In the genomic region with DNA sequence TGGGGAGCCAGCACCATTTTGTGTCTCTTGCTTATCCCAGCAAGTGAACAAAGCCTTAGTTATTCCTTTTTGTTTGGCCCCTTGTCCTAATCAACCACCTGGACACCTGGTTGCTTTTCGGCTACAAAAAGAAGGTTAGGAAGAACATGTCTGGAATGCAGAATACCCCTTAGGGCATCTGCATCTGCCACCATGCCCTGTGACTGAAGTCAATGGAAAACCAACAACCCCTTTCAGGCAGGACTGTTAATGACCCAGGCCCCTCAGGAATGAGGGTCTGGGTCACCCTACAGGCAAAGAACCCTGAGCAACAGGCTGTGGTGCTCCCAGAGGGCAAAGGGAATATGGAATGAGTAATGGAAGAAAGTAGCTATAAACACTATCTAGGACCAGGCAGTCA, we compare ENCODE assay signal across 22 cellular contexts.
A peak's percentile ranks its signal among the peaks of the same experiment; 100 is the strongest.
DNase-seq lines count a peak whose midpoint lies in the region; ATAC-seq, FAIRE-seq and TF ChIP-seq lines count a peak whose summit lies in the region.
"Had no signal": no experiment of that assay in that cellular context is flagged by ENCODE, and none has a peak within 500 bp of the region (broad histone marks: within the 10 kb centered on the region; RNA-seq: fewer than 3 reads in every experiment).

No MANE protein-coding gene starts in this region.

- H2BK12ac ChIP-seq in trophoblast cell (ENCODE audit: low read length) = no peak overlapping the region

- H3K4ac ChIP-seq in trophoblast cell (ENCODE audit: low read depth, low read length) = no peak overlapping the region

- H3K79me1 ChIP-seq in trophoblast cell (ENCODE audit: low read length) = peaks cover 5% of the 10 kb centered on the region

- no peaks in the 10 kb centered on the region for H3K27me3 ChIP-seq in endothelial cell of umbilical vein (ENCODE audit: control insufficient read depth in 2 of 2, insufficient read depth in 2 of 2, low read length in 2 of 2)
- no peaks in the 10 kb centered on the region for H3K27me3 ChIP-seq in trophoblast cell (ENCODE audit: insufficient read depth, low read length)

- no peak overlapping the region for H4K12ac ChIP-seq in trophoblast cell (ENCODE audit: low read depth, low read length)

- POLR2A ChIA-PET in endothelial cell of umbilical vein (lab: Charles Lee) = interaction anchor here (1.4 kb wide), 1 partner anchor 11 kb away, joined by 3 read pairs; no protein-coding TSS in a partner anchor

- no peak overlapping the region for H3K18ac ChIP-seq in trophoblast cell (ENCODE audit: low read length)

- no TSS peak for BruUV-seq in endothelial cell of umbilical vein (replicated peaks; lab: Mats Ljungman, UMichigan)

- CTCF ChIA-PET in endothelial cell of umbilical vein (lab: Charles Lee) = interaction anchor here (1.3 kb wide), 1 partner anchor 89 kb away, joined by 3 read pairs; no protein-coding TSS in a partner anchor

- no peak overlapping the region for H2AK5ac ChIP-seq in trophoblast cell (ENCODE audit: low read length)

- H3K4me3 ChIP-seq in endothelial cell of umbilical vein (replicated peaks in 1 of 3; ENCODE audit: insufficient read depth in 1 of 3, low read depth in 1 of 3, low read length in 3 of 3) (no peak overlapping the region), trophoblast cell (ENCODE audit: low read depth, low read length) (no peak overlapping the region), mucosa of descending colon (no peak overlapping the region)
- H3K4me3 ChIP-seq: GM23338 had no signal

- H4K91ac ChIP-seq in trophoblast cell (ENCODE audit: low read depth, low read length) = peak overlapping the region; percentile 25

- H3K9ac ChIP-seq in endothelial cell of umbilical vein (replicated peaks; ENCODE audit: extremely low read depth, insufficient read depth, low read length) (no peak overlapping the region), trophoblast cell (ENCODE audit: low read length) (no peak overlapping the region)

- TF ChIP-seq POLR2A in endothelial cell of umbilical vein (IDR thresholded peaks at IDR 0.05; ENCODE audit: low read depth, low read length) = no peak

- WGBS in trophoblast cell (ENCODE audit: extremely low coverage, insufficient coverage, insufficient read length) = no CpG with 5 or more reads among the region's 1 CpG

- H3K4me2 ChIP-seq in endothelial cell of umbilical vein (ENCODE audit: insufficient read depth, low read length) (no peak overlapping the region), trophoblast cell (ENCODE audit: low read length) (no peak overlapping the region)
- H3K4me2 ChIP-seq: GM23338 had no signal

- no peaks in the 10 kb centered on the region for H4K20me1 ChIP-seq in endothelial cell of umbilical vein (replicated peaks; ENCODE audit: control insufficient read depth, extremely low read depth, insufficient read depth, low read length)

- H3K36me3 ChIP-seq in endothelial cell of umbilical vein (ENCODE audit: control insufficient read depth in 2 of 2, extremely low read depth in 1 of 2, insufficient read depth in 2 of 2, low read length in 2 of 2) = no peaks in the 10 kb centered on the region
- peaks cover 0 to 2% of the 10 kb centered on the region in 2 experiments for H3K36me3 ChIP-seq in trophoblast cell (ENCODE audit: control insufficient read depth in 1 of 2, insufficient read depth in 2 of 2, low read length in 2 of 2)
- no peaks in the 10 kb centered on the region for H3K36me3 ChIP-seq in mucosa of descending colon (ENCODE audit: low read depth)

- H2AFZ ChIP-seq in endothelial cell of umbilical vein (ENCODE audit: low read depth, low read length) = no peak overlapping the region
- H2AFZ ChIP-seq in trophoblast cell (ENCODE audit: insufficient read depth, low read length, poor library complexity) = no peak overlapping the region
- H2AFZ ChIP-seq: GM23338 had no signal

- no peak for TF ChIP-seq CTCF in endothelial cell of umbilical vein (IDR thresholded peaks at IDR 0.05; ENCODE audit: extremely low read depth in 1 of 2, insufficient read depth in 1 of 2, low read depth in 1 of 2, low read length in 2 of 2)
- TF ChIP-seq CTCF in mucosa of descending colon (IDR thresholded peaks at IDR 0.05) = no peak
- no peak for TF ChIP-seq CTCF in GM13977 (IDR thresholded peaks at IDR 0.05; ENCODE audit: extremely low read depth, insufficient read depth, missing control alignments)

- no peak overlapping the region for H3K14ac ChIP-seq in trophoblast cell (ENCODE audit: low read length)

- H3K79me2 ChIP-seq in endothelial cell of umbilical vein (ENCODE audit: control insufficient read depth, insufficient read depth, low read length) = peaks cover 3% of the 10 kb centered on the region
- H3K79me2 ChIP-seq in trophoblast cell (ENCODE audit: control insufficient read depth, insufficient read depth, low read length, poor library complexity) = no peaks in the 10 kb centered on the region

- H2BK120ac ChIP-seq in trophoblast cell (ENCODE audit: insufficient read depth, low read length, poor library complexity) = no peak overlapping the region

- H2BK5ac ChIP-seq in trophoblast cell (ENCODE audit: low read depth, low read length, poor library complexity) = no peak overlapping the region

- in situ Hi-C loops in GM13977 (cut with MboI; ENCODE audit: low pct_unique_long_range_greater_than_20kb, low sequenced_read_pairs, unreplicated experiment) = no loop called here

- H3K23ac ChIP-seq in trophoblast cell (ENCODE audit: low read length) = no peak overlapping the region

- dilution Hi-C loops in endothelial cell of umbilical vein (cut with MboI; ENCODE audit: extremely low pct_ligation_motif_present, low sequenced_read_pairs) = no loop called here

- H3K9me1 ChIP-seq in endothelial cell of umbilical vein (replicated peaks; ENCODE audit: control insufficient read depth, extremely low read depth, insufficient read depth, low read length) = no peaks in the 10 kb centered on the region

- H3K4me1 ChIP-seq in endothelial cell of umbilical vein (ENCODE audit: control insufficient read depth, extremely low read depth, insufficient read depth, low read length) (peaks cover 3% of the 10 kb centered on the region), trophoblast cell (ENCODE audit: control insufficient read depth in 1 of 2, insufficient read depth in 2 of 2, low read length in 2 of 2) (peaks cover 9 to 13% of the 10 kb centered on the region in 2 experiments), mucosa of descending colon (ENCODE audit: low read depth) (no peaks in the 10 kb centered on the region)

- intact Hi-C loops in endothelial cell of umbilical vein (cut with micrococcal nuclease) (no loop called here), Right ventricle myocardium inferior (cut with DNase I) (no loop called here), mucosa of descending colon (cut with DNase I, micrococcal nuclease) (no loop called here)

- no peak overlapping the region for H4K8ac ChIP-seq in trophoblast cell (ENCODE audit: low read depth, low read length)

- no peaks in the 10 kb centered on the region for H3K9me3 ChIP-seq in endothelial cell of umbilical vein (replicated peaks; ENCODE audit: control insufficient read depth, insufficient read depth, low read length)
- H3K9me3 ChIP-seq in trophoblast cell (ENCODE audit: insufficient read depth, low read depth, low read length) = peaks cover 2% of the 10 kb centered on the region
- no peaks in the 10 kb centered on the region for H3K9me3 ChIP-seq in mucosa of descending colon

- H3K27ac ChIP-seq in endothelial cell of umbilical vein (ENCODE audit: insufficient read depth, low read depth, low read length) = peak overlapping the region; percentile 21
- H3K27ac ChIP-seq in trophoblast cell (ENCODE audit: low read depth, low read length) = peak overlapping the region; percentile 70
- H3K27ac ChIP-seq: HL-60 had no signal

- FAIRE-seq in endothelial cell of umbilical vein (lab: Jason Lieb, UNC) = no peak
- FAIRE-seq: A204.1, G401.6, GM12891, GM18507, H54 had no signal

- ATAC-seq in Right ventricle myocardium inferior = no peak
- no peak for ATAC-seq in mucosa of descending colon
- ATAC-seq: GM23338 had no signal

- DNase-seq in ELF-1 (ENCODE audit: low read depth, low spot score) (peak; percentile 88), endothelial cell of umbilical vein (ENCODE audit: low read depth, low spot score) (no peak), trophoblast cell (peak; percentile 84 to 94), Right ventricle myocardium inferior (ENCODE audit: missing footprints) (no peak), mucosa of descending colon (no peak), GM13977 (ENCODE audit: low spot score) (no peak)
- DNase-seq: AML-193; Calu3; CD4-positive, alpha-beta memory T cell; DMS 273 treated with DMSO at 0.1 percent for 48 hours; DMS53; DND-41; EL; HCEC 1CT; KBM-7 had no signal

TF ChIP-seq in endothelial cell of umbilical vein, 7 proteins besides CTCF, POLR2A, EP300 and RAD21:
- no peak for TF ChIP-seq MAX (IDR thresholded peaks at IDR 0.05; ENCODE audit: insufficient read depth, insufficient read length)
- TF ChIP-seq POLR2AphosphoS5 (IDR thresholded peaks at IDR 0.05; ENCODE audit: insufficient read depth, low read depth, low read length) = no peak
- TF ChIP-seq GATA2 (IDR thresholded peaks at IDR 0.05; ENCODE audit: insufficient read depth, insufficient read length, low read depth, low read length) = no peak
- no peak for TF ChIP-seq JUN (IDR thresholded peaks at IDR 0.05; ENCODE audit: borderline replicate concordance, insufficient read depth, insufficient read length, low read depth)
- TF ChIP-seq EZH2 (IDR thresholded peaks at IDR 0.05; ENCODE audit: borderline replicate concordance, low read depth, low read length, severe bottlenecking) = no peak
- TF ChIP-seq MYC (IDR thresholded peaks at IDR 0.05; ENCODE audit: low read depth, low read length) = no peak
- no peak for TF ChIP-seq FOS (IDR thresholded peaks at IDR 0.05; ENCODE audit: borderline replicate concordance, insufficient read depth, low read length)

Comparison
In these comparisons a context has a peak if more than half of its experiments do, and no peak if none do; other contexts are left out.
1. DNase-seq: peak in ELF-1 (single experiment) and trophoblast cell (2 of 2); none in endothelial cell of umbilical vein (single experiment), Right ventricle myocardium inferior (single experiment), mucosa of descending colon (0 of 3) and GM13977 (single experiment).